Comparison of ENCODE assay signal across 25 cellular contexts in the genomic region with DNA sequence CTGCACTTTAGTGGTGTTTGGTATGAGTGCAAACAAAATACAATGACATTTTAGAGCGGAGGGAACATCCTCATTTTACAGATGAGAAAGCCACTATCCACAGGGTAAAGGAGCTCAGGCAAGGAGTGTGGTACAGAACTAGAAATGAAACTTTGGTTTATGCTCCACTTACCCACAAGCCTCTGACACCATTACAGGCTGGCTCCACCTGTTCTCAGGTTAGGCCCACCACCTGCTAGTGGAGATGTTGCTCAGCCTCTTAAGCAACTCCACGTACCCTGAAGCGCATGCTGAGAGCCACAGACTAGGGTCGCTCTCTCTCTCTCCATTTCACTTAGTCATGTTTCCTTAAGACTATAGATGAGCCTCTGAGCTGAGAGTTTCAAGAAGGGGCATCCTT.
DNase-seq lines count a peak whose midpoint lies in the region; ATAC-seq and TF ChIP-seq lines count a peak whose summit lies in the region.
"Had no signal": no experiment of that assay in that cellular context is flagged by ENCODE, and none has a peak within 500 bp of the region (broad histone marks: within the 10 kb centered on the region; RNA-seq: fewer than 3 reads in every experiment).

No MANE protein-coding gene starts in this region.

- TF ChIP-seq CTCF in GM12864 (IDR thresholded peaks at IDR 0.05; ENCODE audit: low read depth, low read length, missing control alignments): no peak

- no peak overlapping the region for H3K4me3 ChIP-seq in GM12864 (ENCODE audit: low read depth, low read length)
- H3K4me3 ChIP-seq: A549, heart left ventricle had no signal

- peak; percentile 8 for DNase-seq in GM12864 (ENCODE audit: low read depth)
- no peak for DNase-seq in NCI-H187 treated with DMSO at 0.1 percent for 48 hours (lab: John Stamatoyannopoulos, UW)
- no peak for DNase-seq in kidney tubule cell (ENCODE audit: low spot score)
- DNase-seq in DMS53 (lab: John Stamatoyannopoulos, UW): no peak
- DNase-seq in activated gamma-delta T cell treated with Interleukin-2 at 50 U/mL for 16 hours: no peak
- DNase-seq: activated CD4-positive, alpha-beta T cell treated with anti-CD3 and anti-CD28 coated beads, Interleukin-2, amount 50 U/mL, for 4 hours; activated CD8-positive, alpha-beta memory T cell treated with anti-CD3 and anti-CD28 coated beads, Interleukin-2, amount 50 U/mL, for 4 hours; CD8-positive, alpha-beta memory T cell; GDM1; heart left ventricle; IMR-90; kidney glomerular epithelial cell; NCI-H1105; NCI-H2029; NCI-H82; PC-3; right cardiac atrium; stimulated activated CD4-positive, alpha-beta T cell treated with anti-CD3 and anti-CD28 coated beads, Interleukin-12 subunit alpha, Interleukin-12 subunit beta, amount 100 ng/mL, for 4 hours; stimulated activated CD4-positive, alpha-beta T cell treated with anti-CD3 and anti-CD28 coated beads, Interleukin-4, amount 100 ng/mL, for 24 hours; stimulated activated naive CD4-positive, alpha-beta T cell had no signal

- peak; percentile 55 for ATAC-seq in GM19043 (IDR thresholded peaks at IDR 0.05; ENCODE audit: low read depth, unreplicated experiment)
- ATAC-seq in GM21723 (IDR thresholded peaks at IDR 0.05; ENCODE audit: unreplicated experiment): peak; percentile 63
- ATAC-seq in HG03135 (IDR thresholded peaks at IDR 0.05; ENCODE audit: unreplicated experiment): peak; percentile 60
- ATAC-seq: A549, heart left ventricle, PC-3, right cardiac atrium, Right ventricle myocardium inferior had no signal
